In the genomic region with DNA sequence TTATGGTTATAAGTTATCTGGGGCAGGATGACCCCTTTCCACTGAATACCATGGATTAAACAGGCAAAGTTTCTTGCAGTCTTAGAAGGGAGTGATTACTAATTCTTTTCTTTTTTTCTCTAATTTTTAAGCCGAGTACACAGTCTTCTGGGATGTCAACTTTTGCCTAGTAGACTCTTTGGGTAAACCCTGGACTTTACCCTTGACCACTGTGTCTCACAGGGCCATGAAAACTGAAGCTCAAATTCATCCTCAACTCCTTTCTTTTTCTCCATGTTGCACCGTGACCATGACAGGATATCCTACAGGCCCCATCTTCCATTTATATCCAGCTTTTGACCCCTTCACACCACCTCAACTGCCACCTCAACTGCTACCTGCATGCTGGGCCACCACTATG, we compare ENCODE assay signal across 1 cellular context.
TF ChIP-seq lines count a peak whose summit lies in the region.

No MANE protein-coding gene starts in this region.

TF ChIP-seq in IMR-90, 13 proteins besides CTCF, POLR2A, EP300 and RAD21:
- TF ChIP-seq USF2 (IDR thresholded peaks at IDR 0.05; ENCODE audit: low read depth, low read length) (no peak), FOS (IDR thresholded peaks at IDR 0.05; ENCODE audit: low read depth, low read length) (no peak), CHD1 (IDR thresholded peaks at IDR 0.05; ENCODE audit: low read depth, low read length) (no peak), BHLHE40 (IDR thresholded peaks at IDR 0.05; ENCODE audit: low read depth, low read length) (no peak)
